Comparison of ENCODE assay signal across 9 cellular contexts in genomic region chr15:64893481-64894394, GRCh38. TPM values are rescaled to one million over a fixed set of nuclear protein-coding genes. Genes with fewer than 3 reads are reported as not detected.
DNase-seq lines count a peak whose midpoint lies in the region; ATAC-seq lines count a peak whose summit lies in the region.
"Had no signal": no experiment of that assay in that cellular context is flagged by ENCODE, and none has a peak within 500 bp of the region (broad histone marks: within the 10 kb centered on the region; RNA-seq: fewer than 3 reads in every experiment).

No MANE protein-coding gene starts in this region.

- WGBS in urinary bladder = 26% methylated on average over 44 of the region's 44 CpGs

- no peaks in the 10 kb centered on the region for H3K36me3 Mint-ChIP-seq in T-helper 1 cell treated with Interleukin-12 subunit alpha and Interleukin-12 subunit beta and Interleukin-4 antibody, amounts not matched to agents 30 μg/mL and 1 μg/mL, for 36 hours (ENCODE audit: low read depth)

- H3K4me1 ChIP-seq in urinary bladder (ENCODE audit: insufficient read depth) = peaks cover 2% of the 10 kb centered on the region

- no peaks in the 10 kb centered on the region for H3K27me3 Mint-ChIP-seq in T-helper 1 cell treated with Interleukin-12 subunit alpha and Interleukin-12 subunit beta and Interleukin-4 antibody, amounts not matched to agents 30 μg/mL and 1 μg/mL, for 36 hours (ENCODE audit: low read depth)

- peak overlapping the region; percentile 97 for H3K27ac Mint-ChIP-seq in T-helper 1 cell treated with Interleukin-12 subunit alpha and Interleukin-12 subunit beta and Interleukin-4 antibody, amounts not matched to agents 30 μg/mL and 1 μg/mL, for 36 hours

- no peaks in the 10 kb centered on the region for H3K9me3 Mint-ChIP-seq in T-helper 1 cell treated with Interleukin-12 subunit alpha and Interleukin-12 subunit beta and Interleukin-4 antibody, amounts not matched to agents 30 μg/mL and 1 μg/mL, for 36 hours

- no peaks in the 10 kb centered on the region for H3K36me3 ChIP-seq in urinary bladder (ENCODE audit: insufficient read depth)

- peak; percentile 59 for ATAC-seq in GM19438 (IDR thresholded peaks at IDR 0.05; ENCODE audit: low read depth, unreplicated experiment)
- ATAC-seq in HG03571 (IDR thresholded peaks at IDR 0.05; ENCODE audit: unreplicated experiment) = peak; percentile 57

- H3K4me3 Mint-ChIP-seq in T-helper 1 cell treated with Interleukin-12 subunit alpha and Interleukin-12 subunit beta and Interleukin-4 antibody, amounts not matched to agents 30 μg/mL and 1 μg/mL, for 36 hours = peak overlapping the region; percentile 82

- DNase-seq in C1 segment of cervical spinal cord (lab: John Stamatoyannopoulos, UW) (peak in 13 of 14 donors; percentile 31 to 90 (median 78)), hepatic stellate cell (ENCODE audit: low spot score) (peak; percentile 86), pulmonary artery endothelial cell (ENCODE audit: low read depth, low spot score) (peak; percentile 91)

- H3K4me3 ChIP-seq in urinary bladder (ENCODE audit: low read depth, low read length) = peak overlapping the region; percentile 24
- H3K4me3 ChIP-seq: SK-N-MC had no signal

- H3K27ac ChIP-seq in angular gyrus (ENCODE audit: low read depth, low read length) (peak overlapping the region; percentile 79), urinary bladder (ENCODE audit: low read depth) (peak overlapping the region; percentile 96)
- H3K27ac ChIP-seq: SK-N-MC had no signal

- peaks cover 72% of the 10 kb centered on the region for H3K4me1 Mint-ChIP-seq in T-helper 1 cell treated with Interleukin-12 subunit alpha and Interleukin-12 subunit beta and Interleukin-4 antibody, amounts not matched to agents 30 μg/mL and 1 μg/mL, for 36 hours (ENCODE audit: low read depth)

RNA-seq across cellular contexts. Expression of gene ANKDD1A, which starts 18.0 kb away (rescaled TPM):
- 2.1 and 4.7 TPM in 2 replicates for total RNA-seq in pulmonary artery endothelial cell
- 12.4 TPM for total RNA-seq in urinary bladder
- 7.5 TPM for polyA plus RNA-seq in urinary bladder

RNA-seq across cellular contexts. Expression of gene PLEKHO2, which starts 52.0 kb away (rescaled TPM):
- total RNA-seq in pulmonary artery endothelial cell (27.4 and 30.0 TPM in 2 replicates), urinary bladder (25.6 TPM)
- 40.2 TPM for polyA plus RNA-seq in urinary bladder

Comparison
In these comparisons a context has a peak if more than half of its experiments do, and no peak if none do; other contexts are left out.
1. Peak in every context shown above with its lines: DNase-seq, ATAC-seq, H3K4me3 ChIP-seq and H3K27ac ChIP-seq.